In genomic region chr1:183711691-183712401, GRCh38 we compare ENCODE assay signal across 1 cellular context.
TF ChIP-seq lines count a peak whose summit lies in the region.

No MANE protein-coding gene starts in this region.

TF ChIP-seq in endothelial cell of umbilical vein, 7 proteins besides CTCF, POLR2A, EP300 and RAD21:
- TF ChIP-seq GATA2 (IDR thresholded peaks at IDR 0.05; ENCODE audit: insufficient read depth, insufficient read length, low read depth, low read length) (peak; percentile 18), FOS (IDR thresholded peaks at IDR 0.05; ENCODE audit: borderline replicate concordance, insufficient read depth, low read length) (peak; percentile 22), MYC (IDR thresholded peaks at IDR 0.05; ENCODE audit: low read depth, low read length) (no peak), POLR2AphosphoS5 (IDR thresholded peaks at IDR 0.05; ENCODE audit: insufficient read depth, low read depth, low read length) (peak; percentile 25)
